In genomic region chr17:55769625-55770000, GRCh38 we compare ENCODE assay signal across 11 cellular contexts. TPM values are rescaled to one million over a fixed set of nuclear protein-coding genes. Genes with fewer than 3 reads are reported as not detected.
DNase-seq lines count a peak whose midpoint lies in the region; ATAC-seq and TF ChIP-seq lines count a peak whose summit lies in the region.
"Had no signal": no experiment of that assay in that cellular context is flagged by ENCODE, and none has a peak within 500 bp of the region (broad histone marks: within the 10 kb centered on the region; RNA-seq: fewer than 3 reads in every experiment).

No MANE protein-coding gene starts in this region.

- H3K27me3 ChIP-seq in GM23248 (replicated peaks; ENCODE audit: insufficient read depth), result no peaks in the 10 kb centered on the region
- no peaks in the 10 kb centered on the region for H3K27me3 ChIP-seq in heart left ventricle
- H3K27me3 ChIP-seq in stomach, result no peaks in the 10 kb centered on the region
- H3K27me3 ChIP-seq in MM.1S (replicated peaks; ENCODE audit: insufficient read depth, low read length), result no peaks in the 10 kb centered on the region

- in situ Hi-C loops in GM23248 (cut with MboI), result loop anchor here (10.0 kb wide), 1 partner anchor 245 kb away; no protein-coding TSS in a partner anchor

- POLR2A ChIA-PET in T-cell (lab: Charles Lee), result no interaction called here

- TF ChIP-seq CTCF in heart left ventricle (IDR thresholded peaks at IDR 0.05), result no peak
- no peak for TF ChIP-seq CTCF in stomach (IDR thresholded peaks at IDR 0.05)
- no peak for TF ChIP-seq CTCF in MM.1S (IDR thresholded peaks at IDR 0.05; ENCODE audit: low read length)

- H3K4me3 ChIP-seq in GM23248, result peak overlapping the region; percentile 34
- no peak overlapping the region for H3K4me3 ChIP-seq in heart left ventricle
- H3K4me3 ChIP-seq in stomach, result no peak overlapping the region
- no peak overlapping the region for H3K4me3 ChIP-seq in MM.1S (ENCODE audit: low read length)

- peaks cover 17% of the 10 kb centered on the region for H3K4me1 ChIP-seq in GM23248 (ENCODE audit: insufficient read depth)
- H3K4me1 ChIP-seq in heart left ventricle, result peaks cover 0 to 16% (median 4%) of the 10 kb centered on the region in 12 donors
- H3K4me1 ChIP-seq in stomach, result peaks cover 0 to 27% (median 13%) of the 10 kb centered on the region in 4 donors
- no peaks in the 10 kb centered on the region for H3K4me1 ChIP-seq in MM.1S (ENCODE audit: low read length)

- H3K9me3 Mint-ChIP-seq in T-cell, result no peaks in the 10 kb centered on the region
- no peaks in the 10 kb centered on the region for H3K9me3 Mint-ChIP-seq in activated T-helper 2 cell treated with anti-CD3 and anti-CD28 coated beads, Interferon-gamma antibody, Interleukin-2, Interleukin-4, amounts not matched to agents 10 μg/mL and 5 μg/mL and 100 μg/mL, durations not matched to agents 14 hours and 24 hours and 36 hours
- H3K9me3 Mint-ChIP-seq: activated naive CD4-positive, alpha-beta T cell treated with anti-CD3 and anti-CD28 coated beads, Interleukin-2, amount 50 U/mL, for 72 hours had no signal

- H3K36me3 ChIP-seq in GM23248 (ENCODE audit: low read depth) (no peaks in the 10 kb centered on the region), heart left ventricle (peaks cover 0 to 69% (median 49%) of the 10 kb centered on the region in 9 donors), stomach (peaks cover 24 to 58% (median 55%) of the 10 kb centered on the region in 4 donors), MM.1S (replicated peaks; ENCODE audit: insufficient read depth, low read length) (no peaks in the 10 kb centered on the region)

- CTCF ChIA-PET in T-cell (lab: Charles Lee), result no interaction called here

- peaks cover 20% of the 10 kb centered on the region for H3K79me2 ChIP-seq in GM23248 (ENCODE audit: insufficient read depth)
- no peaks in the 10 kb centered on the region for H3K79me2 ChIP-seq in MM.1S (ENCODE audit: low read length)

- H4K20me1 ChIP-seq in GM23248 (ENCODE audit: insufficient read depth) (no peaks in the 10 kb centered on the region; the same call in 1 of the 2 replicates), MM.1S (ENCODE audit: insufficient read depth, low read length) (no peaks in the 10 kb centered on the region)

- H2AFZ ChIP-seq in GM23248, result peak overlapping the region; percentile 49; the same call in 1 of the 2 replicates
- H2AFZ ChIP-seq in MM.1S (ENCODE audit: low read length), result no peak overlapping the region

- H3F3A ChIP-seq in GM23248 (ENCODE audit: insufficient read depth) (peaks cover 25% of the 10 kb centered on the region), MM.1S (ENCODE audit: insufficient read depth, low read length) (no peaks in the 10 kb centered on the region)

- WGBS in GM23248 (ENCODE audit: low coverage in 1 of 2, low lambda C conversion rate in 2 of 2, missing lambda C conversion rate in 2 of 2), 2 experiments, result 1 to 3% methylated on average over 6 of the region's 6 CpGs
- WGBS in heart left ventricle, 4 donors, result 84 to 94% (median 87%) methylated on average over 6 of the region's 6 CpGs
- 71 to 82% (median 73%) methylated on average over 6 of the region's 6 CpGs for WGBS in stomach, 5 donors

- intact Hi-C loops in heart left ventricle (cut with DNase I) (loop anchor here in 4 of 10 donors (2.0 to 10.0 kb wide), 5 partner anchors 45 to 245 kb away; no protein-coding TSS in a partner anchor), stomach (cut with DNase I; ENCODE audit: low total_unique reads) (no loop called here)
- intact Hi-C loops in activated T-helper 2 cell treated with anti-CD3 and anti-CD28 coated beads, Interferon-gamma antibody, Interleukin-2, Interleukin-4, amounts not matched to agents 10 μg/mL and 5 μg/mL and 100 μg/mL, durations not matched to agents 14 hours and 24 hours and 36 hours (cut with micrococcal nuclease), result no loop called here

- no peak for TF ChIP-seq EP300 in stomach (IDR thresholded peaks at IDR 0.05)

- peaks cover 49% of the 10 kb centered on the region for H3K36me3 Mint-ChIP-seq in T-cell
- no peaks in the 10 kb centered on the region for H3K36me3 Mint-ChIP-seq in activated T-helper 2 cell treated with anti-CD3 and anti-CD28 coated beads, Interferon-gamma antibody, Interleukin-2, Interleukin-4, amounts not matched to agents 10 μg/mL and 5 μg/mL and 100 μg/mL, durations not matched to agents 14 hours and 24 hours and 36 hours (ENCODE audit: low read depth)

- TF ChIP-seq POLR2A in heart left ventricle (IDR thresholded peaks at IDR 0.05) (no peak), stomach (IDR thresholded peaks at IDR 0.05) (no peak)

- H3K9me3 ChIP-seq in GM23248 (ENCODE audit: low read depth), result no peaks in the 10 kb centered on the region
- no peaks in the 10 kb centered on the region for H3K9me3 ChIP-seq in heart left ventricle
- H3K9me3 ChIP-seq in stomach, result no peaks in the 10 kb centered on the region
- H3K9me3 ChIP-seq in MM.1S (replicated peaks; ENCODE audit: insufficient read depth, low read length), result no peaks in the 10 kb centered on the region

- DNase-seq in GM23248, result peak; percentile 97
- DNase-seq in T1000 (lab: John Stamatoyannopoulos, UW), result peak; percentile 57
- DNase-seq in heart left ventricle, result no peak
- DNase-seq in stomach, result no peak
- DNase-seq in DMS114 treated with DMSO at 0.1 percent for 48 hours (lab: John Stamatoyannopoulos, UW; ENCODE audit: unreplicated experiment), result no peak
- no peak for DNase-seq in T-cell
- DNase-seq in MM.1S, result no peak
- DNase-seq in activated T-helper 2 cell treated with anti-CD3 and anti-CD28 coated beads, Interferon-gamma antibody, Interleukin-2, Interleukin-4, amounts not matched to agents 10 μg/mL and 5 μg/mL and 100 μg/mL, durations not matched to agents 14 hours and 24 hours and 36 hours (ENCODE audit: low spot score), result no peak
- DNase-seq: NCI-H226 had no signal

- H3K9me2 ChIP-seq in GM23248 (ENCODE audit: insufficient read depth) (no peaks in the 10 kb centered on the region), MM.1S (replicated peaks; ENCODE audit: insufficient read depth, low read length) (no peaks in the 10 kb centered on the region)

- H3K27ac ChIP-seq in GM23248 (peak overlapping the region; percentile 93), heart left ventricle (peak overlapping the region in 1 of 12 donors; percentile 66), stomach (peak overlapping the region in 4 of 5 donors; percentile 22 to 70 (median 60)), MM.1S (ENCODE audit: low read length) (no peak overlapping the region)
- H3K27ac ChIP-seq: VCaP had no signal

- H3K27me3 Mint-ChIP-seq in T-cell, result no peaks in the 10 kb centered on the region
- H3K27me3 Mint-ChIP-seq in activated T-helper 2 cell treated with anti-CD3 and anti-CD28 coated beads, Interferon-gamma antibody, Interleukin-2, Interleukin-4, amounts not matched to agents 10 μg/mL and 5 μg/mL and 100 μg/mL, durations not matched to agents 14 hours and 24 hours and 36 hours (ENCODE audit: low read depth), result no peaks in the 10 kb centered on the region

- peak overlapping the region; percentile 67 for H3K9ac ChIP-seq in GM23248
- no peak overlapping the region for H3K9ac ChIP-seq in MM.1S (ENCODE audit: low read length)

- peak in 3 of 4 donors; percentile 13 to 56 (median 24) for ATAC-seq in heart left ventricle
- no peak for ATAC-seq in T-cell (replicated peaks in 1 of 4)
- ATAC-seq: activated naive CD4-positive, alpha-beta T cell treated with anti-CD3 and anti-CD28 coated beads, Interleukin-2, amount 50 U/mL, for 72 hours had no signal

- H3K27ac Mint-ChIP-seq in T-cell, result no peak overlapping the region
- no peak overlapping the region for H3K27ac Mint-ChIP-seq in activated T-helper 2 cell treated with anti-CD3 and anti-CD28 coated beads, Interferon-gamma antibody, Interleukin-2, Interleukin-4, amounts not matched to agents 10 μg/mL and 5 μg/mL and 100 μg/mL, durations not matched to agents 14 hours and 24 hours and 36 hours

- H3K4me2 ChIP-seq in GM23248 (ENCODE audit: unreplicated experiment) (peak overlapping the region; percentile 69), MM.1S (ENCODE audit: low read depth, low read length) (no peak overlapping the region)

- no peak overlapping the region for H3K4me3 Mint-ChIP-seq in T-cell
- H3K4me3 Mint-ChIP-seq in activated T-helper 2 cell treated with anti-CD3 and anti-CD28 coated beads, Interferon-gamma antibody, Interleukin-2, Interleukin-4, amounts not matched to agents 10 μg/mL and 5 μg/mL and 100 μg/mL, durations not matched to agents 14 hours and 24 hours and 36 hours (ENCODE audit: low read depth), result no peak overlapping the region

- H3K4me1 Mint-ChIP-seq in T-cell, result peaks cover 0 to 6% (median 0%) of the 10 kb centered on the region in 3 donors
- H3K4me1 Mint-ChIP-seq in activated T-helper 2 cell treated with anti-CD3 and anti-CD28 coated beads, Interferon-gamma antibody, Interleukin-2, Interleukin-4, amounts not matched to agents 10 μg/mL and 5 μg/mL and 100 μg/mL, durations not matched to agents 14 hours and 24 hours and 36 hours (ENCODE audit: low read depth), result no peaks in the 10 kb centered on the region

RNA-seq across cellular contexts. Expression of gene PCTP, which starts 18.8 kb away (rescaled TPM):
- total RNA-seq in GM23248 (2014; rRNA removed; shearing (Covaris generic)), result 6.9 and 13.2 TPM in 2 replicates
- polyA plus RNA-seq in GM23248 (2016; fragmentation: Nextera tagmentation; extraction: Ambion mirVana) (7.9 and 8.0 TPM in 2 replicates), heart left ventricle (10 to 100 TPM; 11.8 to 21.1 TPM), stomach (10 to 100 TPM; 14.6 to 22.8 (median 22.5) TPM)
- total RNA-seq in heart left ventricle (10 to 100 TPM; 14.8 to 22.6 (median 18.6) TPM), stomach (10 to 100 TPM in 3 of 5 donors, 1 to 10 TPM in 2; 4.7 to 69.2 (median 23.1) TPM), T-cell (1 to 10 TPM; 2.8 to 3.6 (median 3.3) TPM)
- 8.8 and 9.4 TPM in 2 replicates for total RNA-seq in activated T-helper 2 cell treated with anti-CD3 and anti-CD28 coated beads, Interferon-gamma antibody, Interleukin-2, Interleukin-4, amounts not matched to agents 10 μg/mL and 5 μg/mL and 100 μg/mL, durations not matched to agents 14 hours and 24 hours and 36 hours

RNA-seq across cellular contexts. Expression of gene TMEM100, which starts 46.9 kb away (rescaled TPM):
- 0.76 TPM in 1 of 2 replicates, not detected in the other for total RNA-seq in GM23248 (2014; rRNA removed; shearing (Covaris generic))
- polyA plus RNA-seq in GM23248 (2016; fragmentation: Nextera tagmentation; extraction: Ambion mirVana), result 0.18 TPM in 1 of 2 replicates, not detected in the other
- total RNA-seq in heart left ventricle, result 1 to 10 TPM; 2.3 to 9.3 (median 6.0) TPM
- 1 to 10 TPM; 4.1 to 5.3 TPM for polyA plus RNA-seq in heart left ventricle
- total RNA-seq in stomach, result 10 to 100 TPM in 4 of 5 donors, under 1 TPM in 1; 0.29 to 51.6 (median 23.2) TPM
- 10 to 100 TPM; 20.2 to 35.3 (median 28.9) TPM for polyA plus RNA-seq in stomach
- total RNA-seq in T-cell, result under 1 TPM in 1 of 5 donors, not detected in 4; 0.35 TPM
- not detected in 2 replicates for total RNA-seq in activated T-helper 2 cell treated with anti-CD3 and anti-CD28 coated beads, Interferon-gamma antibody, Interleukin-2, Interleukin-4, amounts not matched to agents 10 μg/mL and 5 μg/mL and 100 μg/mL, durations not matched to agents 14 hours and 24 hours and 36 hours
- total RNA-seq: activated naive CD4-positive, alpha-beta T cell treated with anti-CD3 and anti-CD28 coated beads, Interleukin-2, amount 50 U/mL, for 72 hours had no signal

Comparison
In these comparisons a context has a peak if more than half of its experiments do, and no peak if none do; other contexts are left out.
1. DNase-seq: peak in GM23248 (single experiment) and T1000 (single experiment); none in heart left ventricle (0 of 5), stomach (single experiment), DMS114 treated with DMSO at 0.1 percent for 48 hours (single experiment), T-cell (0 of 34), MM.1S (single experiment) and activated T-helper 2 cell treated with anti-CD3 and anti-CD28 coated beads, Interferon-gamma antibody, Interleukin-2, Interleukin-4, amounts not matched to agents 10 μg/mL and 5 μg/mL and 100 μg/mL, durations not matched to agents 14 hours and 24 hours and 36 hours (single experiment).
2. ATAC-seq: peak in heart left ventricle (3 of 4); none in T-cell (0 of 4).